ENCODE assay signal across 25 cellular contexts in genomic region chr9:86707932-86708510, GRCh38.
"Had no signal": no experiment of that assay in that cellular context is flagged by ENCODE, and none has a peak within 500 bp of the region (broad histone marks: within the 10 kb centered on the region; RNA-seq: fewer than 3 reads in every experiment).

No MANE protein-coding gene starts in this region.

- DNase-seq: activated CD4-positive, alpha-beta T cell treated with anti-CD3 and anti-CD28 coated beads for 48 hours; activated CD4-positive, alpha-beta T cell treated with anti-CD3 and anti-CD28 coated beads, Interleukin-2, amount 50 U/mL, for 48 hours; activated CD8-positive, alpha-beta memory T cell treated with anti-CD3 and anti-CD28 coated beads, Interleukin-2, amount 10 ng/mL, durations not matched to agents 7 days and 5 days; activated effector memory CD4-positive, alpha-beta T cell treated with Interleukin-2 at 50 U/mL for 16 hours; activated naive CD4-positive, alpha-beta T cell; activated T-cell treated with anti-CD3 and anti-CD28 coated beads, Interleukin-2, amount 50 U/mL, for 24 hours; amniotic stem cell; body of pancreas; NCI-H1092 treated with DMSO at 0.1 percent for 48 hours; NCI-H1436; NCI-H1694 treated with DMSO at 0.1 percent for 48 hours; NCI-H2029 treated with DMSO at 0.1 percent for 48 hours; NCI-H510A treated with DMSO at 0.1 percent for 48 hours; NCI-H69; NK-92 treated with Interleukin-12 subunit alpha and Interleukin-12 subunit beta, amount 100 ng/mL, for 24 hours; Peyer's patch; Right ventricle myocardium superior had no signal

- H3K27ac Mint-ChIP-seq: activated CD8-positive, alpha-beta memory T cell treated with anti-CD3 and anti-CD28 coated beads, Interleukin-2, amount 10 ng/mL, durations not matched to agents 7 days and 5 days; activated naive CD4-positive, alpha-beta T cell treated with anti-CD3 and anti-CD28 coated beads, Interleukin-2, amount 50 U/mL, for 24 hours; activated T-cell treated with anti-CD3 and anti-CD28 coated beads, Interleukin-2, amount 50 U/mL, for 24 hours; activated T-helper 1 cell treated with anti-CD3 and anti-CD28 coated beads, Interleukin-12 subunit alpha, Interleukin-12 subunit beta, Interleukin-2, Interleukin-4 antibody, amounts not matched to agents 30 ng/mL and 10 ng/mL and 1 ng/mL, durations not matched to agents 14 hours and 24 hours and 36 hours; T-helper 1 cell treated with Interleukin-12 subunit alpha and Interleukin-12 subunit beta and Interleukin-4 antibody, amounts not matched to agents 30 μg/mL and 1 μg/mL, for 36 hours had no signal

- H3K4me3 ChIP-seq: ascending aorta, body of pancreas, Peyer's patch had no signal

- ATAC-seq: activated CD4-positive, CD25-positive, alpha-beta regulatory T cell treated with anti-CD3 and anti-CD28 coated beads, Interleukin-2, amount 50 U/mL, for 24 hours; activated CD8-positive, alpha-beta memory T cell treated with anti-CD3 and anti-CD28 coated beads, Interleukin-2, amount 10 ng/mL, durations not matched to agents 7 days and 5 days; body of pancreas had no signal

- H3K4me3 Mint-ChIP-seq: activated CD8-positive, alpha-beta memory T cell treated with anti-CD3 and anti-CD28 coated beads, Interleukin-2, amount 10 ng/mL, durations not matched to agents 7 days and 5 days; activated naive CD4-positive, alpha-beta T cell treated with anti-CD3 and anti-CD28 coated beads, Interleukin-2, amount 50 U/mL, for 24 hours; activated T-cell treated with anti-CD3 and anti-CD28 coated beads, Interleukin-2, amount 50 U/mL, for 24 hours; activated T-helper 1 cell treated with anti-CD3 and anti-CD28 coated beads, Interleukin-12 subunit alpha, Interleukin-12 subunit beta, Interleukin-2, Interleukin-4 antibody, amounts not matched to agents 30 ng/mL and 10 ng/mL and 1 ng/mL, durations not matched to agents 14 hours and 24 hours and 36 hours; central memory CD8-positive, alpha-beta T cell; T-helper 1 cell treated with Interleukin-12 subunit alpha and Interleukin-12 subunit beta and Interleukin-4 antibody, amounts not matched to agents 30 μg/mL and 1 μg/mL, for 36 hours had no signal

- H3K9me3 Mint-ChIP-seq: activated naive CD4-positive, alpha-beta T cell treated with anti-CD3 and anti-CD28 coated beads, Interleukin-2, amount 50 U/mL, for 24 hours; activated T-cell treated with anti-CD3 and anti-CD28 coated beads, Interleukin-2, amount 50 U/mL, for 24 hours; activated T-helper 1 cell treated with anti-CD3 and anti-CD28 coated beads, Interleukin-12 subunit alpha, Interleukin-12 subunit beta, Interleukin-2, Interleukin-4 antibody, amounts not matched to agents 30 ng/mL and 10 ng/mL and 1 ng/mL, durations not matched to agents 14 hours and 24 hours and 36 hours; central memory CD8-positive, alpha-beta T cell; T-helper 1 cell treated with Interleukin-12 subunit alpha and Interleukin-12 subunit beta and Interleukin-4 antibody, amounts not matched to agents 30 μg/mL and 1 μg/mL, for 36 hours had no signal

- H3K4me1 ChIP-seq: ascending aorta, body of pancreas, Peyer's patch had no signal

- H3K9me3 ChIP-seq: ascending aorta, body of pancreas, Peyer's patch had no signal

- H3K27me3 ChIP-seq: ascending aorta, body of pancreas, Peyer's patch had no signal

- H3K27ac ChIP-seq: ascending aorta, body of pancreas, KMS-11, Peyer's patch, RWPE1 had no signal

- H3K4me1 Mint-ChIP-seq: activated CD8-positive, alpha-beta memory T cell treated with anti-CD3 and anti-CD28 coated beads, Interleukin-2, amount 10 ng/mL, durations not matched to agents 7 days and 5 days; activated naive CD4-positive, alpha-beta T cell treated with anti-CD3 and anti-CD28 coated beads, Interleukin-2, amount 50 U/mL, for 24 hours; central memory CD8-positive, alpha-beta T cell had no signal

- H3K36me3 ChIP-seq: ascending aorta, Peyer's patch had no signal

- H3K36me3 Mint-ChIP-seq: activated CD8-positive, alpha-beta memory T cell treated with anti-CD3 and anti-CD28 coated beads, Interleukin-2, amount 10 ng/mL, durations not matched to agents 7 days and 5 days; activated naive CD4-positive, alpha-beta T cell treated with anti-CD3 and anti-CD28 coated beads, Interleukin-2, amount 50 U/mL, for 24 hours had no signal
